In the genomic region with DNA sequence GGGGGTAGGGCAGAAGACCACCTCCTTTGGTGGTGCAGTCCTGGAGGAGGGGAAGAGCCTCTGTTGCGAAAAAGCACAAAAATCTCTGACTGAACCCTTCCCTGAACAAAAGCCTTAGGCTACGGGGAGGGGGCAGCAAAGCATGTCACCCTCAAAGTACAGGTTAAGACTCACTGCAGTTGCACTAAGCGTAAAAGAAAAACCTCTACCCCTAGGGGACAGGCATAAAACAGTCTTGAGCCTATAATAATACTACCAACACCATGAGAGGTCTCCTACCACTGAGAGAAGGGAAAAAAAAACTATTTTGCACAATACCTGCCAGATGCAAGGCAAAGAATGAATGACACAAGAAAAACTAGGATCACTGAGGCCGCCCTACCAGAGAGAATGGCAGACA, we compare ENCODE assay signal across 19 cellular contexts. TPM values are rescaled to one million over a fixed set of nuclear protein-coding genes. Genes with fewer than 3 reads are reported as not detected.
DNase-seq lines count a peak whose midpoint lies in the region; ATAC-seq and TF ChIP-seq lines count a peak whose summit lies in the region.
"Had no signal": no experiment of that assay in that cellular context is flagged by ENCODE, and none has a peak within 500 bp of the region (broad histone marks: within the 10 kb centered on the region; RNA-seq: fewer than 3 reads in every experiment).

No MANE protein-coding gene starts in this region.

- intact Hi-C loops in A673 (cut with micrococcal nuclease; ENCODE audit: unreplicated experiment), result no loop called here

- peaks cover 29% of the 10 kb centered on the region; the same call in 1 of the 2 replicates for H3K4me1 ChIP-seq in iPS-20b (ENCODE audit: insufficient read depth, low read length)
- peaks cover 10% of the 10 kb centered on the region for H3K4me1 ChIP-seq in A673 (ENCODE audit: insufficient read depth, low read length, poor library complexity, severe bottlenecking)
- H3K4me1 ChIP-seq: BE2C, Caco-2 had no signal

- peaks cover 19 to 39% of the 10 kb centered on the region in 2 donors for H3K36me3 Mint-ChIP-seq in activated T-cell treated with anti-CD3 and anti-CD28 coated beads, Interleukin-2, amount 50 U/mL, for 72 hours (ENCODE audit: insufficient read depth in 2 of 2)
- H3K36me3 Mint-ChIP-seq in T-helper 17 cell (ENCODE audit: low read depth), result peaks cover 16% of the 10 kb centered on the region
- peaks cover 72% of the 10 kb centered on the region for H3K36me3 Mint-ChIP-seq in stimulated activated memory B cell treated with anti-CD40 and anti-IgM and Interleukin-4, amounts not matched to agents 10 μg/mL and 1 μg/mL and 100 μg/mL, for 72 hours

- no peak for ATAC-seq in activated T-cell treated with anti-CD3 and anti-CD28 coated beads, Interleukin-2, amount 50 U/mL, for 72 hours (replicated peaks in 1 of 2)
- ATAC-seq in T-helper 17 cell (no peak), HG03571 (IDR thresholded peaks at IDR 0.05; ENCODE audit: unreplicated experiment) (no peak)
- ATAC-seq in stimulated activated memory B cell treated with anti-CD40 and anti-IgM and Interleukin-4, amounts not matched to agents 10 μg/mL and 1 μg/mL and 100 μg/mL, for 72 hours, result no peak

- no peak for DNase-seq in activated T-cell treated with anti-CD3 and anti-CD28 coated beads, Interleukin-2, amount 50 U/mL, for 72 hours
- DNase-seq in activated T-cell treated with anti-CD3 and anti-CD28 coated beads for 4 hours (no peak), T-helper 17 cell (no peak), A673 (ENCODE audit: low spot score) (no peak), H4 (ENCODE audit: low spot score) (no peak)
- DNase-seq: 8988T; BE2C; Caco-2; CD4-positive, alpha-beta T cell; GF-D8; NCI-H1105; NCI-H2227 treated with DMSO at 0.1 percent for 48 hours; NCI-H524; NCI-H82; SHP77; SK-N-SH had no signal

- H3K27ac Mint-ChIP-seq in activated T-cell treated with anti-CD3 and anti-CD28 coated beads, Interleukin-2, amount 50 U/mL, for 72 hours, result peak overlapping the region; percentile 61
- peak overlapping the region; percentile 62 for H3K27ac Mint-ChIP-seq in T-helper 17 cell
- H3K27ac Mint-ChIP-seq in stimulated activated memory B cell treated with anti-CD40 and anti-IgM and Interleukin-4, amounts not matched to agents 10 μg/mL and 1 μg/mL and 100 μg/mL, for 72 hours, result peak overlapping the region; percentile 33
- H3K27ac Mint-ChIP-seq: CD4-positive, alpha-beta T cell had no signal

- no TSS peak for BruUV-seq in A673 (replicated peaks; lab: Mats Ljungman, UMichigan)

- no peaks in the 10 kb centered on the region for H3K27me3 Mint-ChIP-seq in activated T-cell treated with anti-CD3 and anti-CD28 coated beads, Interleukin-2, amount 50 U/mL, for 72 hours (ENCODE audit: low read depth)
- no peaks in the 10 kb centered on the region for H3K27me3 Mint-ChIP-seq in T-helper 17 cell
- H3K27me3 Mint-ChIP-seq in stimulated activated memory B cell treated with anti-CD40 and anti-IgM and Interleukin-4, amounts not matched to agents 10 μg/mL and 1 μg/mL and 100 μg/mL, for 72 hours, result no peaks in the 10 kb centered on the region
- H3K27me3 Mint-ChIP-seq: CD4-positive, alpha-beta T cell had no signal

- H3K4me3 ChIP-seq in iPS-20b (ENCODE audit: low read length) (peak overlapping the region; percentile 31; the same call in 1 of the 2 replicates), A673 (ENCODE audit: low read depth, low read length, poor library complexity, severe bottlenecking) (no peak overlapping the region)

- no peaks in the 10 kb centered on the region for H3K9me3 ChIP-seq in T-helper 17 cell (ENCODE audit: control insufficient read depth, low read length, poor library complexity, severe bottlenecking)
- H3K9me3 ChIP-seq in iPS-20b (ENCODE audit: insufficient read depth, low read depth, low read length), result no peaks in the 10 kb centered on the region
- H3K9me3 ChIP-seq in A673 (ENCODE audit: low read depth, low read length, poor library complexity, severe bottlenecking), result no peaks in the 10 kb centered on the region
- H3K9me3 ChIP-seq: Caco-2, SK-N-SH had no signal

- CTCF ChIA-PET in A673 (lab: Charles Lee), result no interaction called here

- no peak overlapping the region for H3K4me3 Mint-ChIP-seq in activated T-cell treated with anti-CD3 and anti-CD28 coated beads, Interleukin-2, amount 50 U/mL, for 72 hours
- H3K4me3 Mint-ChIP-seq in T-helper 17 cell, result no peak overlapping the region
- H3K4me3 Mint-ChIP-seq in stimulated activated memory B cell treated with anti-CD40 and anti-IgM and Interleukin-4, amounts not matched to agents 10 μg/mL and 1 μg/mL and 100 μg/mL, for 72 hours, result no peak overlapping the region
- H3K4me3 Mint-ChIP-seq: CD4-positive, alpha-beta T cell had no signal

- no peaks in the 10 kb centered on the region for H3K9me3 Mint-ChIP-seq in activated T-cell treated with anti-CD3 and anti-CD28 coated beads, Interleukin-2, amount 50 U/mL, for 72 hours
- peaks cover 2% of the 10 kb centered on the region for H3K9me3 Mint-ChIP-seq in stimulated activated memory B cell treated with anti-CD40 and anti-IgM and Interleukin-4, amounts not matched to agents 10 μg/mL and 1 μg/mL and 100 μg/mL, for 72 hours
- H3K9me3 Mint-ChIP-seq: CD4-positive, alpha-beta T cell had no signal

- H3K4me1 Mint-ChIP-seq in activated T-cell treated with anti-CD3 and anti-CD28 coated beads, Interleukin-2, amount 50 U/mL, for 72 hours (ENCODE audit: low read depth), result peaks cover 26% of the 10 kb centered on the region
- H3K4me1 Mint-ChIP-seq in T-helper 17 cell, result peaks cover 32% of the 10 kb centered on the region
- peaks cover 58% of the 10 kb centered on the region for H3K4me1 Mint-ChIP-seq in stimulated activated memory B cell treated with anti-CD40 and anti-IgM and Interleukin-4, amounts not matched to agents 10 μg/mL and 1 μg/mL and 100 μg/mL, for 72 hours

- H3K36me3 ChIP-seq in iPS-20b (ENCODE audit: insufficient read depth, low read depth, low read length) (peaks cover 46% of the 10 kb centered on the region), A673 (ENCODE audit: insufficient read depth, low read length, poor library complexity, severe bottlenecking) (peaks cover 26% of the 10 kb centered on the region)

- TF ChIP-seq CTCF in A673 (conservative IDR thresholded peaks at IDR 0.05; ENCODE audit: low read depth, low read length), result no peak

- H3K9ac ChIP-seq in iPS-20b (ENCODE audit: low read depth, low read length), result no peak overlapping the region; the same call in 1 of the 2 replicates
- H3K9ac ChIP-seq: SK-N-SH had no signal

- no peak overlapping the region for H3K27ac ChIP-seq in iPS-20b (ENCODE audit: low read length)
- H3K27ac ChIP-seq in A673 (ENCODE audit: low read depth, low read length, poor library complexity, severe bottlenecking), result no peak overlapping the region

- H3K27me3 ChIP-seq in iPS-20b (ENCODE audit: insufficient read depth, low read length) (no peaks in the 10 kb centered on the region), A673 (replicated peaks; ENCODE audit: insufficient read depth, low read depth, low read length, poor library complexity) (no peaks in the 10 kb centered on the region)
- H3K27me3 ChIP-seq: BE2C had no signal

- POLR2A ChIA-PET in A673 (lab: Charles Lee; ENCODE audit: low non-redundant PET), result no interaction called here

RNA-seq across cellular contexts. Expression of gene TNPO3, which starts 17.3 kb away (rescaled TPM):
- total RNA-seq in activated T-cell treated with anti-CD3 and anti-CD28 coated beads, Interleukin-2, amount 50 U/mL, for 72 hours, result 10 to 100 TPM; 62.0 to 81.4 TPM
- total RNA-seq in T-helper 17 cell (10 to 100 TPM; 29.1 to 29.2 TPM), A673 (2021) (72.7 and 77.8 TPM in 2 replicates)
- total RNA-seq in H4 (2014; rRNA removed; shearing (Covaris generic)), result 54.5 and 57.5 TPM in 2 replicates
